Comparison of ENCODE assay signal across 1 cellular context in the genomic region with DNA sequence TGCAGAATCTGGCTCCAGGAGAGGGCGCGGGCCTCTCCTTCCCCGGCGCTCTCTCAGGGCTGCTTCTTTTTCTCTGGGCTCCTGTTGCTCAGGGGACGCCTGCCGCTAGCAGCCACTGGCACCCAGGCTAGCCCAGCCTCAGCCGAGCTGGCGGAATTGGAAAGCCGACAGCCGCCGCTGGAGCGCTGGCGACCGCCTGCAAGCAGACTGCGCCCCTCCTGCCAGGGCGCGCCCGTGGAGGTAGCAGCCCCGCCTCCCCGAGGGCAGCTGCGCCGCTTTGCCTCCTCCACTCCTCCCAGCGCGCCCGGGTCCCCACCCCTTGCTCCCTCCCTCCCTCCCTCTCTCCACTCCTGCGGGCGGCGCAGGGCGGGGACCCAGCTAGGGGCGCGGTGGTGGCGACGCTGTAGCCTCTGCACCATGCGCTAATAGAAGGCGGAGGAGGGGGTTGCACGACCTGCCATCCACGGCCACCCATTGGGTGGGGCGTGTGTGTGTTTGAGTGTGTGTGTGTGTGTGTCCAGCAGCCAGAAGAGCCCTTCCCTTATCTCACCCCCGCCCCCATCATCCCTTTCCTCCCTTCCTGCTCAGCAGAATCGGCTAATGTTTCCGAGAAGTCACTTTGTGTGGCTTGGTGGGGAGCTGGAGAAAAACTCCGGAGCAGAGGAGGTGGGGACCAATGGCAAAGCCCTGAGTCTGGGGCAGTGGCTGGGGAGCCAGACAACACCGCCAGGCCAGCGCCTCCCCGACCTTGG.
A peak's percentile ranks its signal among the peaks of the same experiment; 100 is the strongest.
TF ChIP-seq lines count a peak whose summit lies in the region.

Gene SCN9A, minus strand, starts transcription at position 209 of the 752 bp plus-strand sequence. CDS start 64,188 bp downstream, outside the sequence.

TF ChIP-seq in K562, 482 proteins besides CTCF, POLR2A, EP300 and RAD21 (continued from another document and continues in another):
- peak; percentile 47; the same call in 1 of the 2 replicates for TF ChIP-seq ARID4B (CRISPR knock-in tag; IDR thresholded peaks at IDR 0.05)
- TF ChIP-seq SMAD4 (CRISPR knock-in tag; conservative IDR thresholded peaks at IDR 0.05): peak; percentile 95
- TF ChIP-seq PHF20 (IDR thresholded peaks at IDR 0.05; ENCODE audit: partially characterized antibody): peak; percentile 57
- TF ChIP-seq MTA2 (IDR thresholded peaks at IDR 0.05; ENCODE audit: low read depth): peak; percentile 43
- peak; percentile 97 for TF ChIP-seq PCBP1 (IDR thresholded peaks at IDR 0.05; ENCODE audit: low read depth, low read length, poor library complexity, severe bottlenecking)
- TF ChIP-seq HMGN3 (IDR thresholded peaks at IDR 0.05; ENCODE audit: borderline replicate concordance, extremely low read depth, insufficient read length, low read depth, low read length): peak; percentile 94
- TF ChIP-seq RBM14 (IDR thresholded peaks at IDR 0.05; ENCODE audit: borderline replicate concordance, insufficient read depth, low read depth, low read length): 0 out of 2 replicates have a peak, but pooled peaks have one; percentile 45
- TF ChIP-seq ZBTB40 (IDR thresholded peaks at IDR 0.05): peak; percentile 60
- no peak for TF ChIP-seq ZBTB40 (CRISPR knock-in tag; IDR thresholded peaks at IDR 0.05)
- TF ChIP-seq, protein P1, sequence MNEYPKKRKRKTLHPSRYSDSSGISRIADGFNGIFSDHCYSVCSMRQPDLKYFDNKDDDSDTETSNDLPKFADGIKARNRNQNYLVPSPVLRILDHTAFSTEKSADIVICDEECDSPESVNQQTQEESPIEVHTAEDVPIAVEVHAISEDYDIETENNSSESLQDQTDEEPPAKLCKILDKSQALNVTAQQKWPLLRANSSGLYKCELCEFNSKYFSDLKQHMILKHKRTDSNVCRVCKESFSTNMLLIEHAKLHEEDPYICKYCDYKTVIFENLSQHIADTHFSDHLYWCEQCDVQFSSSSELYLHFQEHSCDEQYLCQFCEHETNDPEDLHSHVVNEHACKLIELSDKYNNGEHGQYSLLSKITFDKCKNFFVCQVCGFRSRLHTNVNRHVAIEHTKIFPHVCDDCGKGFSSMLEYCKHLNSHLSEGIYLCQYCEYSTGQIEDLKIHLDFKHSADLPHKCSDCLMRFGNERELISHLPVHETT (CRISPR knock-in tag; conservative IDR thresholded peaks at IDR 0.05 in 1 of 2, IDR thresholded peaks at IDR 0.05 in 1 of 2): 0 out of 4 replicates have a peak, but pooled peaks of 1 of the 2 experiments have one; percentile 49
- TF ChIP-seq NONO (IDR thresholded peaks at IDR 0.05; ENCODE audit: low read depth in 2 of 2, low read length in 1 of 2): 0 out of 4 replicates have a peak, but pooled peaks of 1 of the 2 experiments have one; percentile 61
- peak; percentile 55; the same call in 1 of the 2 replicates for TF ChIP-seq ZNF316 (IDR thresholded peaks at IDR 0.05)
- TF ChIP-seq ZNF717 (CRISPR knock-in tag; IDR thresholded peaks at IDR 0.05): no peak
- TF ChIP-seq JUN (IDR thresholded peaks at IDR 0.05; ENCODE audit: borderline replicate concordance, low read depth, low read length): 0 out of 2 replicates have a peak, but pooled peaks have one; percentile 30
- no peak for TF ChIP-seq JUN (CRISPR knock-in tag; IDR thresholded peaks at IDR 0.05; ENCODE audit: borderline replicate concordance)
- no peak for TF ChIP-seq SIN3B (IDR thresholded peaks at IDR 0.05; ENCODE audit: low read depth)
- 0 out of 2 replicates have a peak, but pooled peaks have one; percentile 49 for TF ChIP-seq LCOR (CRISPR knock-in tag; IDR thresholded peaks at IDR 0.05)
- TF ChIP-seq, protein P2, sequence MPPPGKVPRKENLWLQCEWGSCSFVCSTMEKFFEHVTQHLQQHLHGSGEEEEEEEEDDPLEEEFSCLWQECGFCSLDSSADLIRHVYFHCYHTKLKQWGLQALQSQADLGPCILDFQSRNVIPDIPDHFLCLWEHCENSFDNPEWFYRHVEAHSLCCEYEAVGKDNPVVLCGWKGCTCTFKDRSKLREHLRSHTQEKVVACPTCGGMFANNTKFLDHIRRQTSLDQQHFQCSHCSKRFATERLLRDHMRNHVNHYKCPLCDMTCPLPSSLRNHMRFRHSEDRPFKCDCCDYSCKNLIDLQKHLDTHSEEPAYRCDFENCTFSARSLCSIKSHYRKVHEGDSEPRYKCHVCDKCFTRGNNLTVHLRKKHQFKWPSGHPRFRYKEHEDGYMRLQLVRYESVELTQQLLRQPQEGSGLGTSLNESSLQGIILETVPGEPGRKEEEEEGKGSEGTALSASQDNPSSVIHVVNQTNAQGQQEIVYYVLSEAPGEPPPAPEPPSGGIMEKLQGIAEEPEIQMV (tag; conservative IDR thresholded peaks at IDR 0.05; ENCODE audit: low read depth): no peak
- TF ChIP-seq NUFIP1 (IDR thresholded peaks at IDR 0.05; ENCODE audit: partially characterized antibody): peak; percentile 91
- TF ChIP-seq CBFA2T2 (conservative IDR thresholded peaks at IDR 0.05): peak; percentile 54; the same call in 1 of the 2 replicates
- peak; percentile 52; the same call in 1 of the 2 replicates for TF ChIP-seq PHF8 (IDR thresholded peaks at IDR 0.05; ENCODE audit: borderline replicate concordance, low read length)
- TF ChIP-seq, protein P3, sequence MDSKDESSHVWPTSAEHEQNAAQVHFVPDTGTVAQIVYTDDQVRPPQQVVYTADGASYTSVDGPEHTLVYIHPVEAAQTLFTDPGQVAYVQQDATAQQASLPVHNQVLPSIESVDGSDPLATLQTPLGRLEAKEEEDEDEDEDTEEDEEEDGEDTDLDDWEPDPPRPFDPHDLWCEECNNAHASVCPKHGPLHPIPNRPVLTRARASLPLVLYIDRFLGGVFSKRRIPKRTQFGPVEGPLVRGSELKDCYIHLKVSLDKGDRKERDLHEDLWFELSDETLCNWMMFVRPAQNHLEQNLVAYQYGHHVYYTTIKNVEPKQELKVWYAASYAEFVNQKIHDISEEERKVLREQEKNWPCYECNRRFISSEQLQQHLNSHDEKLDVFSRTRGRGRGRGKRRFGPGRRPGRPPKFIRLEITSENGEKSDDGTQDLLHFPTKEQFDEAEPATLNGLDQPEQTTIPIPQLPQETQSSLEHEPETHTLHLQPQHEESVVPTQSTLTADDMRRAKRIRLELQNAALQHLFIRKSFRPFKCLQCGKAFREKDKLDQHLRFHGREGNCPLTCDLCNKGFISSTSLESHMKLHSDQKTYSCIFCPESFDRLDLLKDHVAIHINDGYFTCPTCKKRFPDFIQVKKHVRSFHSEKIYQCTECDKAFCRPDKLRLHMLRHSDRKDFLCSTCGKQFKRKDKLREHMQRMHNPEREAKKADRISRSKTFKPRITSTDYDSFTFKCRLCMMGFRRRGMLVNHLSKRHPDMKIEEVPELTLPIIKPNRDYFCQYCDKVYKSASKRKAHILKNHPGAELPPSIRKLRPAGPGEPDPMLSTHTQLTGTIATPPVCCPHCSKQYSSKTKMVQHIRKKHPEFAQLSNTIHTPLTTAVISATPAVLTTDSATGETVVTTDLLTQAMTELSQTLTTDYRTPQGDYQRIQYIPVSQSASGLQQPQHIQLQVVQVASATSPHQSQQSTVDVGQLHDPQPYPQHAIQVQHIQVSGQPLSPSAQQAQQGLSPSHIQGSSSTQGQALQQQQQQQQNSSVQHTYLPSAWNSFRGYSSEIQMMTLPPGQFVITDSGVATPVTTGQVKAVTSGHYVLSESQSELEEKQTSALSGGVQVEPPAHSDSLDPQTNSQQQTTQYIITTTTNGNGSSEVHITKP (IDR thresholded peaks at IDR 0.05; ENCODE audit: partially characterized antibody): peak; percentile 94
- peak; percentile 94 for TF ChIP-seq CC2D1A (IDR thresholded peaks at IDR 0.05)
- peak; percentile 41 for TF ChIP-seq RB1 (IDR thresholded peaks at IDR 0.05; ENCODE audit: low read depth)
- peak; percentile 89 for TF ChIP-seq HLTF (IDR thresholded peaks at IDR 0.05)
- TF ChIP-seq ZNF146 (CRISPR knock-in tag; IDR thresholded peaks at IDR 0.05; ENCODE audit: unreplicated experiment): no peak
